Comparison of ENCODE assay signal across 1 cellular context in genomic region chr7:97167176-97167575, GRCh38.
TF ChIP-seq lines count a peak whose summit lies in the region.

No MANE protein-coding gene starts in this region.

TF ChIP-seq in GM23338, 12 proteins besides CTCF, POLR2A, EP300 and RAD21 (continued from another document):
- TF ChIP-seq CREB1 (CRISPR knock-in tag; IDR thresholded peaks at IDR 0.05; ENCODE audit: low read depth): no peak
